ENCODE assay signal across 1 cellular context in genomic region chr1:28369518-28370219, GRCh38.
TF ChIP-seq lines count a peak whose summit lies in the region.

Gene PHACTR4, plus strand, starts transcription at chr1:28369740. Its CDS starts 37,708 bp downstream, at chr1:28407448.

TF ChIP-seq in K562, 482 proteins besides CTCF, POLR2A, EP300 and RAD21 (continued from another document and continues in another):
- TF ChIP-seq, protein P1, sequence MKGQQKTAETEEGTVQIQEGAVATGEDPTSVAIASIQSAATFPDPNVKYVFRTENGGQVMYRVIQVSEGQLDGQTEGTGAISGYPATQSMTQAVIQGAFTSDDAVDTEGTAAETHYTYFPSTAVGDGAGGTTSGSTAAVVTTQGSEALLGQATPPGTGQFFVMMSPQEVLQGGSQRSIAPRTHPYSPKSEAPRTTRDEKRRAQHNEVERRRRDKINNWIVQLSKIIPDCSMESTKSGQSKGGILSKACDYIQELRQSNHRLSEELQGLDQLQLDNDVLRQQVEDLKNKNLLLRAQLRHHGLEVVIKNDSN (CRISPR knock-in tag; IDR thresholded peaks at IDR 0.05): peak; percentile 21; the same call in 1 of the 2 replicates
- TF ChIP-seq PRMT5 (CRISPR knock-in tag; IDR thresholded peaks at IDR 0.05) (no peak), RBM25 (IDR thresholded peaks at IDR 0.05; ENCODE audit: low read depth, low read length, severe bottlenecking) (no peak), MTA3 (IDR thresholded peaks at IDR 0.05; ENCODE audit: borderline replicate concordance) (peak; percentile 89), CC2D1A (IDR thresholded peaks at IDR 0.05) (0 out of 2 replicates have a peak, but pooled peaks have one; percentile 20), HIVEP1 (CRISPR knock-in tag; IDR thresholded peaks at IDR 0.05) (no peak), ZNF444 (CRISPR knock-in tag; IDR thresholded peaks at IDR 0.05) (no peak), MAX (CRISPR knock-in tag; IDR thresholded peaks at IDR 0.05) (peak; percentile 91), HNRNPH1 (optimal IDR thresholded peaks at IDR 0.05; ENCODE audit: low read depth, low read length) (no peak), MITF (IDR thresholded peaks at IDR 0.05) (peak; percentile 15; the same call in 1 of the 2 replicates), PHF8 (IDR thresholded peaks at IDR 0.05; ENCODE audit: borderline replicate concordance, low read length) (peak; percentile 100), BHLHE40 (IDR thresholded peaks at IDR 0.05; ENCODE audit: low read length) (peak; percentile 80), ARHGAP35 (IDR thresholded peaks at IDR 0.05; ENCODE audit: partially characterized antibody) (no peak), HMG20A (CRISPR knock-in tag; conservative IDR thresholded peaks at IDR 0.05) (no peak), CBFB (CRISPR knock-in tag; IDR thresholded peaks at IDR 0.05) (no peak), ZNF431 (CRISPR knock-in tag; IDR thresholded peaks at IDR 0.05) (0 out of 2 replicates have a peak, but pooled peaks have one; percentile 22), SRSF1 (IDR thresholded peaks at IDR 0.05; ENCODE audit: low read depth, low read length) (no peak), ZFP36 (IDR thresholded peaks at IDR 0.05; ENCODE audit: low read depth, low read length, partially characterized antibody) (no peak), NCOA4 (IDR thresholded peaks at IDR 0.05; ENCODE audit: partially characterized antibody) (no peak), GMEB1 (CRISPR knock-in tag; IDR thresholded peaks at IDR 0.05) (peak; percentile 74; the same call in 1 of the 2 replicates), ZNF445 (CRISPR knock-in tag; IDR thresholded peaks at IDR 0.05; ENCODE audit: low read depth) (no peak), ZNF124 (CRISPR knock-in tag; IDR thresholded peaks at IDR 0.05) (no peak), NFATC3 (IDR thresholded peaks at IDR 0.05) (peak; percentile 96; the same call in 1 of the 2 replicates), ZBTB8A (IDR thresholded peaks at IDR 0.05; ENCODE audit: partially characterized antibody) (no peak), ARID3B (CRISPR knock-in tag; IDR thresholded peaks at IDR 0.05; ENCODE audit: borderline replicate concordance) (no peak), ZBTB2 (IDR thresholded peaks at IDR 0.05) (peak; percentile 94), SNIP1 (IDR thresholded peaks at IDR 0.05; ENCODE audit: low read depth) (peak; percentile 85), TCF7 (IDR thresholded peaks at IDR 0.05; ENCODE audit: borderline replicate concordance) (no peak), NR1H2 (CRISPR knock-in tag; IDR thresholded peaks at IDR 0.05) (no peak), ZNF644 (tag; IDR thresholded peaks at IDR 0.05; ENCODE audit: low read depth) (no peak), ZBTB9 (CRISPR knock-in tag; IDR thresholded peaks at IDR 0.05) (no peak), STAG1 (CRISPR knock-in tag; IDR thresholded peaks at IDR 0.05; ENCODE audit: borderline replicate concordance) (no peak; the same call in 1 of the 2 replicates), PURB (CRISPR knock-in tag; IDR thresholded peaks at IDR 0.05; ENCODE audit: low read depth) (no peak), TARDBP (IDR thresholded peaks at IDR 0.05) (peak; percentile 50), GABPA (tag; conservative IDR thresholded peaks at IDR 0.05; ENCODE audit: low read depth) (peak; percentile 86), FOXA1 (IDR thresholded peaks at IDR 0.05; ENCODE audit: borderline replicate concordance) (no peak), ELF4 (CRISPR knock-in tag; IDR thresholded peaks at IDR 0.05) (no peak), GTF2F1 (IDR thresholded peaks at IDR 0.05; ENCODE audit: low read depth, low read length) (no peak), RBM14 (IDR thresholded peaks at IDR 0.05; ENCODE audit: borderline replicate concordance, insufficient read depth, low read depth, low read length) (no peak), HNRNPUL1 (IDR thresholded peaks at IDR 0.05; ENCODE audit: low read length) (no peak), ZNF76 (CRISPR knock-in tag; IDR thresholded peaks at IDR 0.05; ENCODE audit: borderline replicate concordance) (peak; percentile 52; the same call in 1 of the 2 replicates), MEF2A (IDR thresholded peaks at IDR 0.05; ENCODE audit: control insufficient read depth, low read depth, low read length) (no peak), SRF (CRISPR knock-in tag; IDR thresholded peaks at IDR 0.05) (peak in 1 of 2 experiments; percentile 15; a peak in 1 of 4 replicates), MAFF (IDR thresholded peaks at IDR 0.05; ENCODE audit: low read length) (no peak), CBX5 (IDR thresholded peaks at IDR 0.05; ENCODE audit: borderline replicate concordance, low read depth) (no peak), PTTG1 (tag; IDR thresholded peaks at IDR 0.05; ENCODE audit: low read depth) (no peak), SUPT5H (IDR thresholded peaks at IDR 0.05) (peak; percentile 98)
- TF ChIP-seq, protein P2, sequence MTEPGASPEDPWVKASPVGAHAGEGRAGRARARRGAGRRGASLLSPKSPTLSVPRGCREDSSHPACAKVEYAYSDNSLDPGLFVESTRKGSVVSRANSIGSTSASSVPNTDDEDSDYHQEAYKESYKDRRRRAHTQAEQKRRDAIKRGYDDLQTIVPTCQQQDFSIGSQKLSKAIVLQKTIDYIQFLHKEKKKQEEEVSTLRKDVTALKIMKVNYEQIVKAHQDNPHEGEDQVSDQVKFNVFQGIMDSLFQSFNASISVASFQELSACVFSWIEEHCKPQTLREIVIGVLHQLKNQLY (CRISPR knock-in tag; conservative IDR thresholded peaks at IDR 0.05): no peak
- TF ChIP-seq, protein P3, sequence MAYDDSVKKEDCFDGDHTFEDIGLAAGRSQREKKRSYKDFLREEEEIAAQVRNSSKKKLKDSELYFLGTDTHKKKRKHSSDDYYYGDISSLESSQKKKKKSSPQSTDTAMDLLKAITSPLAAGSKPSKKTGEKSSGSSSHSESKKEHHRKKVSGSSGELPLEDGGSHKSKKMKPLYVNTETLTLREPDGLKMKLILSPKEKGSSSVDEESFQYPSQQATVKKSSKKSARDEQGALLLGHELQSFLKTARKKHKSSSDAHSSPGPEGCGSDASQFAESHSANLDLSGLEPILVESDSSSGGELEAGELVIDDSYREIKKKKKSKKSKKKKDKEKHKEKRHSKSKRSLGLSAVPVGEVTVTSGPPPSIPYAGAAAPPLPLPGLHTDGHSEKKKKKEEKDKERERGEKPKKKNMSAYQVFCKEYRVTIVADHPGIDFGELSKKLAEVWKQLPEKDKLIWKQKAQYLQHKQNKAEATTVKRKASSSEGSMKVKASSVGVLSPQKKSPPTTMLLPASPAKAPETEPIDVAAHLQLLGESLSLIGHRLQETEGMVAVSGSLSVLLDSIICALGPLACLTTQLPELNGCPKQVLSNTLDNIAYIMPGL (CRISPR knock-in tag; IDR thresholded peaks at IDR 0.05): no peak
- TF ChIP-seq, protein P4, sequence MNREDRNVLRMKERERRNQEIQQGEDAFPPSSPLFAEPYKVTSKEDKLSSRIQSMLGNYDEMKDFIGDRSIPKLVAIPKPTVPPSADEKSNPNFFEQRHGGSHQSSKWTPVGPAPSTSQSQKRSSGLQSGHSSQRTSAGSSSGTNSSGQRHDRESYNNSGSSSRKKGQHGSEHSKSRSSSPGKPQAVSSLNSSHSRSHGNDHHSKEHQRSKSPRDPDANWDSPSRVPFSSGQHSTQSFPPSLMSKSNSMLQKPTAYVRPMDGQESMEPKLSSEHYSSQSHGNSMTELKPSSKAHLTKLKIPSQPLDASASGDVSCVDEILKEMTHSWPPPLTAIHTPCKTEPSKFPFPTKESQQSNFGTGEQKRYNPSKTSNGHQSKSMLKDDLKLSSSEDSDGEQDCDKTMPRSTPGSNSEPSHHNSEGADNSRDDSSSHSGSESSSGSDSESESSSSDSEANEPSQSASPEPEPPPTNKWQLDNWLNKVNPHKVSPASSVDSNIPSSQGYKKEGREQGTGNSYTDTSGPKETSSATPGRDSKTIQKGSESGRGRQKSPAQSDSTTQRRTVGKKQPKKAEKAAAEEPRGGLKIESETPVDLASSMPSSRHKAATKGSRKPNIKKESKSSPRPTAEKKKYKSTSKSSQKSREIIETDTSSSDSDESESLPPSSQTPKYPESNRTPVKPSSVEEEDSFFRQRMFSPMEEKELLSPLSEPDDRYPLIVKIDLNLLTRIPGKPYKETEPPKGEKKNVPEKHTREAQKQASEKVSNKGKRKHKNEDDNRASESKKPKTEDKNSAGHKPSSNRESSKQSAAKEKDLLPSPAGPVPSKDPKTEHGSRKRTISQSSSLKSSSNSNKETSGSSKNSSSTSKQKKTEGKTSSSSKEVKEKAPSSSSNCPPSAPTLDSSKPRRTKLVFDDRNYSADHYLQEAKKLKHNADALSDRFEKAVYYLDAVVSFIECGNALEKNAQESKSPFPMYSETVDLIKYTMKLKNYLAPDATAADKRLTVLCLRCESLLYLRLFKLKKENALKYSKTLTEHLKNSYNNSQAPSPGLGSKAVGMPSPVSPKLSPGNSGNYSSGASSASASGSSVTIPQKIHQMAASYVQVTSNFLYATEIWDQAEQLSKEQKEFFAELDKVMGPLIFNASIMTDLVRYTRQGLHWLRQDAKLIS (CRISPR knock-in tag; IDR thresholded peaks at IDR 0.05): peak; percentile 90; the same call in 1 of the 2 replicates
- TF ChIP-seq, protein P5, sequence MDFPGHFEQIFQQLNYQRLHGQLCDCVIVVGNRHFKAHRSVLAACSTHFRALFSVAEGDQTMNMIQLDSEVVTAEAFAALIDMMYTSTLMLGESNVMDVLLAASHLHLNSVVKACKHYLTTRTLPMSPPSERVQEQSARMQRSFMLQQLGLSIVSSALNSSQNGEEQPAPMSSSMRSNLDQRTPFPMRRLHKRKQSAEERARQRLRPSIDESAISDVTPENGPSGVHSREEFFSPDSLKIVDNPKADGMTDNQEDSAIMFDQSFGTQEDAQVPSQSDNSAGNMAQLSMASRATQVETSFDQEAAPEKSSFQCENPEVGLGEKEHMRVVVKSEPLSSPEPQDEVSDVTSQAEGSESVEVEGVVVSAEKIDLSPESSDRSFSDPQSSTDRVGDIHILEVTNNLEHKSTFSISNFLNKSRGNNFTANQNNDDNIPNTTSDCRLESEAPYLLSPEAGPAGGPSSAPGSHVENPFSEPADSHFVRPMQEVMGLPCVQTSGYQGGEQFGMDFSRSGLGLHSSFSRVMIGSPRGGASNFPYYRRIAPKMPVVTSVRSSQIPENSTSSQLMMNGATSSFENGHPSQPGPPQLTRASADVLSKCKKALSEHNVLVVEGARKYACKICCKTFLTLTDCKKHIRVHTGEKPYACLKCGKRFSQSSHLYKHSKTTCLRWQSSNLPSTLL (IDR thresholded peaks at IDR 0.05): no peak
- TF ChIP-seq, protein P6, sequence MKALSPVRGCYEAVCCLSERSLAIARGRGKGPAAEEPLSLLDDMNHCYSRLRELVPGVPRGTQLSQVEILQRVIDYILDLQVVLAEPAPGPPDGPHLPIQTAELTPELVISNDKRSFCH (CRISPR knock-in tag; IDR thresholded peaks at IDR 0.05): no peak
- TF ChIP-seq, protein P6 (tag; IDR thresholded peaks at IDR 0.05): no peak; the same call in 1 of the 2 replicates
